In genomic region chr20:11140359-11140758, GRCh38 we compare ENCODE assay signal across 14 cellular contexts.
DNase-seq lines count a peak whose midpoint lies in the region; ATAC-seq and TF ChIP-seq lines count a peak whose summit lies in the region.
"Had no signal": no experiment of that assay in that cellular context is flagged by ENCODE, and none has a peak within 500 bp of the region (broad histone marks: within the 10 kb centered on the region; RNA-seq: fewer than 3 reads in every experiment).

No MANE protein-coding gene starts in this region.

- H3K4me1 ChIP-seq in right atrium auricular region (no peaks in the 10 kb centered on the region), adipocyte (ENCODE audit: control insufficient read depth, insufficient read depth, low read length) (peaks cover 30% of the 10 kb centered on the region)
- H3K4me1 ChIP-seq: upper lobe of left lung had no signal

- H3K4me3 ChIP-seq in right atrium auricular region (no peak overlapping the region), adipocyte (ENCODE audit: low read length) (no peak overlapping the region)
- H3K4me3 ChIP-seq: upper lobe of left lung had no signal

- DNase-seq in Right ventricle myocardium inferior (ENCODE audit: missing footprints) (no peak), right atrium auricular region (ENCODE audit: low spot score) (no peak), adipocyte (ENCODE audit: low read depth) (peak; percentile 70), fibroblast of the conjunctiva (ENCODE audit: low read depth) (peak; percentile 36), smooth muscle cell of the brain vasculature (ENCODE audit: low read depth, low spot score) (peak; percentile 54), DMS 273 (lab: John Stamatoyannopoulos, UW; ENCODE audit: unreplicated experiment) (no peak)
- no peak for DNase-seq in activated T-cell treated with anti-CD3 and anti-CD28 coated beads, Interleukin-2, amount 50 U/mL, for 48 hours
- DNase-seq: activated CD4-positive, alpha-beta T cell treated with anti-CD3 and anti-CD28 coated beads for 4 hours; DND-41; naive thymus-derived CD8-positive, alpha-beta T cell; NCI-H2171; small intestine; upper lobe of left lung had no signal

- TF ChIP-seq CTCF in right atrium auricular region (IDR thresholded peaks at IDR 0.05) = no peak

- H3K9ac ChIP-seq in adipocyte (ENCODE audit: low read length) = no peak overlapping the region

- H3K9me3 ChIP-seq in right atrium auricular region = no peaks in the 10 kb centered on the region
- no peaks in the 10 kb centered on the region for H3K9me3 ChIP-seq in adipocyte (ENCODE audit: control insufficient read depth, low read length)
- H3K9me3 ChIP-seq: upper lobe of left lung had no signal

- H3K27ac ChIP-seq in right atrium auricular region = no peak overlapping the region
- H3K27ac ChIP-seq: upper lobe of left lung had no signal

- H3K36me3 ChIP-seq in right atrium auricular region (no peaks in the 10 kb centered on the region), adipocyte (ENCODE audit: control insufficient read depth, insufficient read depth, low read length, severe bottlenecking) (no peaks in the 10 kb centered on the region)
- H3K36me3 ChIP-seq: upper lobe of left lung had no signal

- intact Hi-C loops in Right ventricle myocardium inferior (cut with DNase I) = no loop called here

- peak; percentile 39 for ATAC-seq in Right ventricle myocardium inferior
- ATAC-seq in GM18858 (IDR thresholded peaks at IDR 0.05; ENCODE audit: unreplicated experiment) = no peak
- ATAC-seq: naive thymus-derived CD8-positive, alpha-beta T cell had no signal

- no peaks in the 10 kb centered on the region for H3K27me3 ChIP-seq in right atrium auricular region
- H3K27me3 ChIP-seq in adipocyte (replicated peaks; ENCODE audit: control insufficient read depth, insufficient read depth, low read length) = peaks cover 4% of the 10 kb centered on the region
- H3K27me3 ChIP-seq: upper lobe of left lung had no signal

Comparison
In these comparisons a context has a peak if more than half of its experiments do, and no peak if none do; other contexts are left out.
1. DNase-seq: peak in adipocyte (single experiment), fibroblast of the conjunctiva (single experiment) and smooth muscle cell of the brain vasculature (single experiment); none in Right ventricle myocardium inferior (single experiment), right atrium auricular region (single experiment), activated T-cell treated with anti-CD3 and anti-CD28 coated beads, Interleukin-2, amount 50 U/mL, for 48 hours (0 of 2) and DMS 273 (single experiment).